In genomic region chr7:68547181-68547580, GRCh38 we compare ENCODE assay signal across 12 cellular contexts.
"Had no signal": no experiment of that assay in that cellular context is flagged by ENCODE, and none has a peak within 500 bp of the region (broad histone marks: within the 10 kb centered on the region; RNA-seq: fewer than 3 reads in every experiment).

No MANE protein-coding gene starts in this region.

- H3K4me1 ChIP-seq: ascending aorta, spleen, testis, upper lobe of left lung had no signal

- DNase-seq: activated CD4-positive, alpha-beta T cell treated with anti-CD3 and anti-CD28 coated beads, Interleukin-2, amount 50 U/mL, for 1 hour; activated naive CD4-positive, alpha-beta T cell treated with anti-CD3 and anti-CD28 coated beads for 36 hours; activated naive CD8-positive, alpha-beta T cell treated with anti-CD3 and anti-CD28 coated beads, Interleukin-2, amount 50 U/mL, for 24 hours; islet precursor cell; midbrain; ovary; spleen; stimulated activated naive CD8-positive, alpha-beta T cell treated with anti-CD3 and anti-CD28 coated beads, Interleukin-15, amount 100 ng/mL, for 72 hours; testis; upper lobe of left lung had no signal

- H3K9me3 ChIP-seq: ascending aorta, ovary, testis, upper lobe of left lung had no signal

- H3K4me3 ChIP-seq: ascending aorta, cardiac muscle cell, ovary, spleen, testis, upper lobe of left lung had no signal

- H3K36me3 ChIP-seq: ascending aorta, cardiac muscle cell, ovary, spleen, upper lobe of left lung had no signal

- H3K27ac ChIP-seq: ascending aorta, cardiac muscle cell, ovary, spleen, testis, upper lobe of left lung had no signal

- H3K27me3 ChIP-seq: ascending aorta, cardiac muscle cell, ovary, spleen, testis, upper lobe of left lung had no signal
